Comparison of ENCODE assay signal across 19 cellular contexts in genomic region chrX:13768939-13769338, GRCh38. TPM values are rescaled to one million over a fixed set of nuclear protein-coding genes. Genes with fewer than 3 reads are reported as not detected.
DNase-seq lines count a peak whose midpoint lies in the region; ATAC-seq and TF ChIP-seq lines count a peak whose summit lies in the region.
"Had no signal": no experiment of that assay in that cellular context is flagged by ENCODE, and none has a peak within 500 bp of the region (broad histone marks: within the 10 kb centered on the region; RNA-seq: fewer than 3 reads in every experiment).

No MANE protein-coding gene starts in this region.

- DNase-seq in activated naive CD8-positive, alpha-beta T cell treated with anti-CD3 and anti-CD28 coated beads for 36 hours: no peak
- DNase-seq in activated naive CD8-positive, alpha-beta T cell treated with anti-CD3 and anti-CD28 coated beads, Interleukin-2, amount 50 U/mL, for 24 hours: no peak
- DNase-seq in glutamatergic neuron: no peak
- peak; percentile 9 for DNase-seq in superior temporal gyrus (ENCODE audit: extremely low spot score)
- no peak for DNase-seq in NCI-H526 treated with DMSO at 0.1 percent for 48 hours (lab: John Stamatoyannopoulos, UW)
- no peak for DNase-seq in activated CD4-positive, alpha-beta T cell treated with anti-CD3 and anti-CD28 coated beads for 36 hours
- no peak for DNase-seq in stimulated activated CD4-positive, alpha-beta T cell treated with anti-CD3 and anti-CD28 coated beads, Interleukin-4, amount 100 ng/mL, for 24 hours
- DNase-seq: 8988T; Calu3; CD8-positive, alpha-beta T cell; DND-41; EL; GOT3; H7 had no signal

- no peaks in the 10 kb centered on the region for H3K27me3 Mint-ChIP-seq in activated naive CD8-positive, alpha-beta T cell treated with anti-CD3 and anti-CD28 coated beads for 36 hours
- H3K27me3 Mint-ChIP-seq in activated naive CD8-positive, alpha-beta T cell treated with anti-CD3 and anti-CD28 coated beads, Interleukin-2, amount 50 U/mL, for 24 hours: no peaks in the 10 kb centered on the region
- peaks cover 3% of the 10 kb centered on the region for H3K27me3 Mint-ChIP-seq in glutamatergic neuron (ENCODE audit: unreplicated experiment)
- H3K27me3 Mint-ChIP-seq in activated CD4-positive, alpha-beta T cell treated with anti-CD3 and anti-CD28 coated beads for 36 hours: no peaks in the 10 kb centered on the region
- H3K27me3 Mint-ChIP-seq: B cell had no signal

- H3K4me3 Mint-ChIP-seq in activated naive CD8-positive, alpha-beta T cell treated with anti-CD3 and anti-CD28 coated beads for 36 hours: no peak overlapping the region
- H3K4me3 Mint-ChIP-seq in activated naive CD8-positive, alpha-beta T cell treated with anti-CD3 and anti-CD28 coated beads, Interleukin-2, amount 50 U/mL, for 24 hours: no peak overlapping the region
- H3K4me3 Mint-ChIP-seq in glutamatergic neuron (ENCODE audit: unreplicated experiment): no peak overlapping the region
- no peak overlapping the region for H3K4me3 Mint-ChIP-seq in activated CD4-positive, alpha-beta T cell treated with anti-CD3 and anti-CD28 coated beads for 36 hours
- H3K4me3 Mint-ChIP-seq: B cell; CD8-positive, alpha-beta T cell had no signal

- no peak overlapping the region for H3K27ac ChIP-seq in HEK293 (ENCODE audit: extremely low read depth, low read depth, low read length)
- H3K27ac ChIP-seq: BLaER1 treated with 17β-estradiol and CSF1 and Interleukin-3, amounts not matched to agents 10 nM and 100 nM had no signal

- H3K9me3 ChIP-seq in HEK293 (ENCODE audit: control insufficient read depth, insufficient read depth, low read depth, low read length): no peaks in the 10 kb centered on the region
- H3K9me3 ChIP-seq: BLaER1 treated with 17β-estradiol and CSF1 and Interleukin-3, amounts not matched to agents 10 nM and 100 nM had no signal

- 0 out of 2 replicates have a peak, but pooled peaks cover 2% of the 10 kb centered on the region for H3K4me1 ChIP-seq in HEK293 (ENCODE audit: control insufficient read depth, insufficient read depth, low read length)

- TF ChIP-seq CTCF in HEK293 (tag by site-specific recombination; IDR thresholded peaks at IDR 0.05) (no peak), glutamatergic neuron (IDR thresholded peaks at IDR 0.05; ENCODE audit: partially characterized antibody, unreplicated experiment) (no peak)

- POLR2A ChIA-PET in HEK293 (lab: Yijun Ruan, JAX): no interaction called here
- POLR2A ChIA-PET in activated CD4-positive, alpha-beta T cell treated with anti-CD3 and anti-CD28 coated beads for 36 hours (lab: Charles Lee): no interaction called here

- intact Hi-C loops in activated CD4-positive, alpha-beta T cell treated with anti-CD3 and anti-CD28 coated beads for 36 hours (cut with DNase I, micrococcal nuclease): no loop called here

- H3K27ac Mint-ChIP-seq in activated naive CD8-positive, alpha-beta T cell treated with anti-CD3 and anti-CD28 coated beads for 36 hours: peak overlapping the region; percentile 29
- H3K27ac Mint-ChIP-seq in activated naive CD8-positive, alpha-beta T cell treated with anti-CD3 and anti-CD28 coated beads, Interleukin-2, amount 50 U/mL, for 24 hours: no peak overlapping the region
- peak overlapping the region; percentile 33 for H3K27ac Mint-ChIP-seq in glutamatergic neuron (ENCODE audit: unreplicated experiment)
- no peak overlapping the region for H3K27ac Mint-ChIP-seq in activated CD4-positive, alpha-beta T cell treated with anti-CD3 and anti-CD28 coated beads for 36 hours
- H3K27ac Mint-ChIP-seq: B cell; CD8-positive, alpha-beta T cell had no signal

- H3K4me1 Mint-ChIP-seq in activated naive CD8-positive, alpha-beta T cell treated with anti-CD3 and anti-CD28 coated beads for 36 hours: peaks cover 1% of the 10 kb centered on the region
- H3K4me1 Mint-ChIP-seq in activated naive CD8-positive, alpha-beta T cell treated with anti-CD3 and anti-CD28 coated beads, Interleukin-2, amount 50 U/mL, for 24 hours: peaks cover 8% of the 10 kb centered on the region
- peaks cover 22% of the 10 kb centered on the region for H3K4me1 Mint-ChIP-seq in glutamatergic neuron (ENCODE audit: low read depth, unreplicated experiment)
- H3K4me1 Mint-ChIP-seq in activated CD4-positive, alpha-beta T cell treated with anti-CD3 and anti-CD28 coated beads for 36 hours: peaks cover 2% of the 10 kb centered on the region

- peaks cover 16% of the 10 kb centered on the region for H3K36me3 Mint-ChIP-seq in activated naive CD8-positive, alpha-beta T cell treated with anti-CD3 and anti-CD28 coated beads for 36 hours
- H3K36me3 Mint-ChIP-seq in activated naive CD8-positive, alpha-beta T cell treated with anti-CD3 and anti-CD28 coated beads, Interleukin-2, amount 50 U/mL, for 24 hours (ENCODE audit: low read depth): peaks cover 24% of the 10 kb centered on the region
- H3K36me3 Mint-ChIP-seq in glutamatergic neuron (ENCODE audit: unreplicated experiment): no peaks in the 10 kb centered on the region
- H3K36me3 Mint-ChIP-seq in activated CD4-positive, alpha-beta T cell treated with anti-CD3 and anti-CD28 coated beads for 36 hours (ENCODE audit: low read depth): peaks cover 30% of the 10 kb centered on the region

- peaks cover 50 to 78% of the 10 kb centered on the region in 2 experiments for H3K36me3 ChIP-seq in HEK293 (ENCODE audit: control insufficient read depth in 2 of 2, insufficient read depth in 1 of 2, low read length in 2 of 2)

- H3K4me3 ChIP-seq in HEK293 (ENCODE audit: low read depth, low read length): no peak overlapping the region
- H3K4me3 ChIP-seq: BLaER1 treated with 17β-estradiol and CSF1 and Interleukin-3, amounts not matched to agents 10 nM and 100 nM; GM12878 had no signal

- no peak for ATAC-seq in activated naive CD8-positive, alpha-beta T cell treated with anti-CD3 and anti-CD28 coated beads, Interleukin-2, amount 50 U/mL, for 24 hours
- ATAC-seq in activated CD4-positive, alpha-beta T cell treated with anti-CD3 and anti-CD28 coated beads for 36 hours: no peak
- ATAC-seq: CD8-positive, alpha-beta T cell; GM12878; HCT116 had no signal

- CTCF ChIA-PET in HEK293 (lab: Yijun Ruan, JAX): interaction anchor here (0.6 to 1.1 kb wide), 4 partner anchors 19 to 263 kb away, joined by 3 to 5 read pairs (median 4); no protein-coding TSS in a partner anchor
- CTCF ChIA-PET in activated CD4-positive, alpha-beta T cell treated with anti-CD3 and anti-CD28 coated beads for 36 hours (lab: Charles Lee): interaction anchor here (0.6 kb wide), 1 partner anchor 11 kb away, joined by 3 read pairs; no protein-coding TSS in a partner anchor

- H3K9me3 Mint-ChIP-seq in activated naive CD8-positive, alpha-beta T cell treated with anti-CD3 and anti-CD28 coated beads for 36 hours: no peaks in the 10 kb centered on the region
- H3K9me3 Mint-ChIP-seq in activated naive CD8-positive, alpha-beta T cell treated with anti-CD3 and anti-CD28 coated beads, Interleukin-2, amount 50 U/mL, for 24 hours: no peaks in the 10 kb centered on the region
- H3K9me3 Mint-ChIP-seq in glutamatergic neuron (ENCODE audit: unreplicated experiment): peaks cover 7% of the 10 kb centered on the region
- no peaks in the 10 kb centered on the region for H3K9me3 Mint-ChIP-seq in activated CD4-positive, alpha-beta T cell treated with anti-CD3 and anti-CD28 coated beads for 36 hours (ENCODE audit: low read depth)
- H3K9me3 Mint-ChIP-seq: CD8-positive, alpha-beta T cell had no signal

TF ChIP-seq in HEK293, 187 proteins besides CTCF, POLR2A, EP300 and RAD21:
- TF ChIP-seq, protein P1, sequence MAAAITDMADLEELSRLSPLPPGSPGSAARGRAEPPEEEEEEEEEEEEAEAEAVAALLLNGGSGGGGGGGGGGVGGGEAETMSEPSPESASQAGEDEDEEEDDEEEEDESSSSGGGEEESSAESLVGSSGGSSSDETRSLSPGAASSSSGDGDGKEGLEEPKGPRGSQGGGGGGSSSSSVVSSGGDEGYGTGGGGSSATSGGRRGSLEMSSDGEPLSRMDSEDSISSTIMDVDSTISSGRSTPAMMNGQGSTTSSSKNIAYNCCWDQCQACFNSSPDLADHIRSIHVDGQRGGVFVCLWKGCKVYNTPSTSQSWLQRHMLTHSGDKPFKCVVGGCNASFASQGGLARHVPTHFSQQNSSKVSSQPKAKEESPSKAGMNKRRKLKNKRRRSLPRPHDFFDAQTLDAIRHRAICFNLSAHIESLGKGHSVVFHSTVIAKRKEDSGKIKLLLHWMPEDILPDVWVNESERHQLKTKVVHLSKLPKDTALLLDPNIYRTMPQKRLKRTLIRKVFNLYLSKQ (tag by site-specific recombination; IDR thresholded peaks at IDR 0.05; ENCODE audit: borderline replicate concordance): no peak
- no peak for TF ChIP-seq SCRT1 (tag by site-specific recombination; IDR thresholded peaks at IDR 0.05; ENCODE audit: borderline replicate concordance)
- TF ChIP-seq MYNN (tag by site-specific recombination; IDR thresholded peaks at IDR 0.05; ENCODE audit: borderline replicate concordance): no peak
- no peak for TF ChIP-seq ZNF670 (tag by site-specific recombination; IDR thresholded peaks at IDR 0.05; ENCODE audit: low read depth)
- peak; percentile 90 for TF ChIP-seq ZNF549 (tag by site-specific recombination; IDR thresholded peaks at IDR 0.05)
- TF ChIP-seq ZBTB48 (tag by site-specific recombination; IDR thresholded peaks at IDR 0.05): no peak

RNA-seq across cellular contexts. Expression of gene OFD1, which starts 34.4 kb away (rescaled TPM):
- total RNA-seq in activated naive CD8-positive, alpha-beta T cell treated with anti-CD3 and anti-CD28 coated beads for 36 hours: 10 to 100 TPM; 27.4 to 29.0 TPM
- total RNA-seq in glutamatergic neuron (ENCODE audit: unreplicated experiment): 28.5 TPM
- total RNA-seq in activated CD4-positive, alpha-beta T cell treated with anti-CD3 and anti-CD28 coated beads for 36 hours: 10 to 100 TPM; 28.0 to 32.4 TPM

RNA-seq across cellular contexts. Expression of gene TRAPPC2, which starts 34.5 kb away (rescaled TPM):
- 10 to 100 TPM; 15.8 to 16.6 TPM for total RNA-seq in activated naive CD8-positive, alpha-beta T cell treated with anti-CD3 and anti-CD28 coated beads for 36 hours
- total RNA-seq in glutamatergic neuron (ENCODE audit: unreplicated experiment): 25.8 TPM
- total RNA-seq in activated CD4-positive, alpha-beta T cell treated with anti-CD3 and anti-CD28 coated beads for 36 hours: 10 to 100 TPM; 10.3 to 16.4 TPM

RNA-seq across cellular contexts. Expression of gene GPM6B, which starts 48.0 kb away (rescaled TPM):
- not detected for total RNA-seq in activated naive CD8-positive, alpha-beta T cell treated with anti-CD3 and anti-CD28 coated beads for 36 hours
- 516 TPM for total RNA-seq in glutamatergic neuron (ENCODE audit: unreplicated experiment)
- total RNA-seq in activated CD4-positive, alpha-beta T cell treated with anti-CD3 and anti-CD28 coated beads for 36 hours: under 1 TPM in 1 of 2 experiments, not detected in 1; 0.14 TPM
- total RNA-seq: B cell; CD8-positive, alpha-beta T cell had no signal

Comparison
In these comparisons a context has a peak if more than half of its experiments do, and no peak if none do; other contexts are left out.
1. H3K27ac Mint-ChIP-seq: peak in activated naive CD8-positive, alpha-beta T cell treated with anti-CD3 and anti-CD28 coated beads for 36 hours (single experiment) and glutamatergic neuron (single experiment); none in activated naive CD8-positive, alpha-beta T cell treated with anti-CD3 and anti-CD28 coated beads, Interleukin-2, amount 50 U/mL, for 24 hours (single experiment) and activated CD4-positive, alpha-beta T cell treated with anti-CD3 and anti-CD28 coated beads for 36 hours (single experiment).
2. RNA of gene GPM6B, which starts 48.0 kb away (total RNA-seq): 516 TPM in glutamatergic neuron (single experiment); 0.14 TPM in activated CD4-positive, alpha-beta T cell treated with anti-CD3 and anti-CD28 coated beads for 36 hours and not detected in activated naive CD8-positive, alpha-beta T cell treated with anti-CD3 and anti-CD28 coated beads for 36 hours; every median in the first group is over 100 times any median in the second.